ENCODE assay signal across 17 cellular contexts in the genomic region with DNA sequence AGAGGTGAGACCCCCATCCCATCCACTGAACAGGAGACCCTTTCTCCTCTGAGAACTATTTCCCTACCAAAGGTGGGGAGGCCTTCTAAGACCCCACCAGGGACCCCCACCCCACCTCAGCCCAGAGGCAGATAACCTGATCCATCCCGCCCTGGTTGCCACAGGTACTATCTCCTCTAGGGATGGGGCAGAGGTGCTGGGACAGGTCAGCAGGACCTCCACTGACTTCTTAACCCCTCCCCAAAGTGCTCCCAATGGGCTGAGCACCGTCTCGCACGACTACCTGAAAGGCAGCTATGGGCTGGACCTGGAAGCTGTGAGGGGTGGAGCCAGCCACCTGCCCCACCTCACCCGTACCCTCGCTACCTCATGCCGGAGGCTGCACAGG. TPM values are rescaled to one million over a fixed set of nuclear protein-coding genes. Genes with fewer than 3 reads are reported as not detected.
DNase-seq lines count a peak whose midpoint lies in the region; ATAC-seq and TF ChIP-seq lines count a peak whose summit lies in the region.
"Had no signal": no experiment of that assay in that cellular context is flagged by ENCODE, and none has a peak within 500 bp of the region (broad histone marks: within the 10 kb centered on the region; RNA-seq: fewer than 3 reads in every experiment).

No MANE protein-coding gene starts in this region.

- DNase-seq in GM10248 (ENCODE audit: extremely low spot score) (peak; percentile 6), T-helper 17 cell (no peak), left lobe of liver (ENCODE audit: low spot score) (peak; percentile 40), DMS79 treated with DMSO at 0.1 percent for 48 hours (lab: John Stamatoyannopoulos, UW) (no peak)
- peak; percentile 14 for DNase-seq in stimulated activated CD8-positive, alpha-beta memory T cell treated with anti-CD3 and anti-CD28 coated beads, Interleukin-4, amount 100 ng/mL, for 48 hours
- no peak for DNase-seq in activated CD4-positive, alpha-beta T cell treated with anti-CD3 and anti-CD28 coated beads for 4 hours
- DNase-seq: GF-D8, GOT3, MG63, NCI-H1694, NCI-H446, NCI-H774, Right ventricle myocardium superior had no signal

- H3K4me1 Mint-ChIP-seq in T-helper 17 cell, result peaks cover 16% of the 10 kb centered on the region

- no peaks in the 10 kb centered on the region for H3K9me3 ChIP-seq in T-helper 17 cell (ENCODE audit: control insufficient read depth, low read length, poor library complexity, severe bottlenecking)
- H3K9me3 ChIP-seq: BE2C, MG63 had no signal

- H3K27me3 Mint-ChIP-seq in T-helper 17 cell, result no peaks in the 10 kb centered on the region

- POLR2A ChIA-PET in GM10248 (lab: Yijun Ruan, JAX), result no interaction called here

- TF ChIP-seq CTCF in GM10248 (IDR thresholded peaks at IDR 0.05; ENCODE audit: control extremely low read depth, extremely low read depth, low read depth, missing control alignments), result no peak

- CTCF ChIA-PET in GM10248 (lab: Yijun Ruan, JAX), result interaction anchor here (0.8 to 5.8 kb wide), 4 partner anchors 9 to 202 kb away, joined by 3 to 36 read pairs (median 4); no protein-coding TSS in a partner anchor

- no peak overlapping the region for H3K4me3 Mint-ChIP-seq in T-helper 17 cell
- H3K4me3 Mint-ChIP-seq: CD8-positive, alpha-beta T cell had no signal

- H3K27ac Mint-ChIP-seq in T-helper 17 cell, result peak overlapping the region; percentile 41

- peaks cover 7% of the 10 kb centered on the region for H3K36me3 Mint-ChIP-seq in T-helper 17 cell (ENCODE audit: low read depth)

- ATAC-seq in T-helper 17 cell (no peak), left lobe of liver (no peak), HG02870 (IDR thresholded peaks at IDR 0.05; ENCODE audit: unreplicated experiment) (no peak)
- ATAC-seq: CD8-positive, alpha-beta T cell; Panc1 had no signal

RNA-seq across cellular contexts. Expression of a gene that starts 4.3 kb away (rescaled TPM):
- 100 to 1,000 TPM; 102 to 108 TPM for total RNA-seq in T-helper 17 cell
- total RNA-seq in left lobe of liver, result 56.3 TPM

RNA-seq across cellular contexts. Expression of a gene that starts 12.2 kb away (rescaled TPM):
- total RNA-seq in T-helper 17 cell, result not detected
- 5.8 TPM for total RNA-seq in left lobe of liver
- total RNA-seq: CD8-positive, alpha-beta T cell had no signal

RNA-seq across cellular contexts. Expression of a gene that starts 15.1 kb away (rescaled TPM):
- total RNA-seq in T-helper 17 cell (not detected), left lobe of liver (not detected)
- total RNA-seq: CD8-positive, alpha-beta T cell; Right ventricle myocardium superior had no signal

RNA-seq across cellular contexts. Expression of a gene that starts 36.9 kb away (rescaled TPM):
- total RNA-seq in T-helper 17 cell, result not detected
- not detected for total RNA-seq in left lobe of liver
- total RNA-seq: CD8-positive, alpha-beta T cell had no signal

Comparison
In these comparisons a context has a peak if more than half of its experiments do, and no peak if none do; other contexts are left out.
1. DNase-seq: peak in GM10248 (single experiment), left lobe of liver (single experiment) and stimulated activated CD8-positive, alpha-beta memory T cell treated with anti-CD3 and anti-CD28 coated beads, Interleukin-4, amount 100 ng/mL, for 48 hours (single experiment); none in T-helper 17 cell (0 of 3), activated CD4-positive, alpha-beta T cell treated with anti-CD3 and anti-CD28 coated beads for 4 hours (0 of 2) and DMS79 treated with DMSO at 0.1 percent for 48 hours (single experiment).